Comparison of ENCODE assay signal across 8 cellular contexts in genomic region chr12:122752464-122753212, GRCh38. TPM values are rescaled to one million over a fixed set of nuclear protein-coding genes. Genes with fewer than 3 reads are reported as not detected.
DNase-seq lines count a peak whose midpoint lies in the region; ATAC-seq and TF ChIP-seq lines count a peak whose summit lies in the region.

DENR (plus strand) TSS chr12:122752824; CDS start chr12:122753702, 878 bp downstream.

- peak; percentile 98 for ATAC-seq in gastroesophageal sphincter

- peaks cover 37% of the 10 kb centered on the region for H3K4me1 Mint-ChIP-seq in HFFc6 (ENCODE audit: low read depth)
- H3K4me1 Mint-ChIP-seq in activated naive CD4-positive, alpha-beta T cell treated with anti-CD3 and anti-CD28 coated beads, Interleukin-2, amount 10 ng/mL, durations not matched to agents 7 days and 5 days: peaks cover 64% of the 10 kb centered on the region

- H3K36me3 ChIP-seq in gastroesophageal sphincter (peaks cover 0 to 38% of the 10 kb centered on the region in 2 donors), neutrophil (peaks cover 32% of the 10 kb centered on the region)

- peak within 1 kb of the TSS; percentile 73 for H3K4me3 ChIP-seq in GM08714 (ENCODE audit: low read length)
- H3K4me3 ChIP-seq in gastroesophageal sphincter: peak within 1 kb of the TSS; percentile 53 to 93
- H3K4me3 ChIP-seq in neutrophil (ENCODE audit: low read depth in 1 of 2, low read length in 1 of 2): peak within 1 kb of the TSS; percentile 78 to 80

- H3K27ac ChIP-seq in gastroesophageal sphincter: peak within 1 kb of the TSS in 3 of 4 donors; percentile 83 to 86 (median 86)
- H3K27ac ChIP-seq in neutrophil: peak within 1 kb of the TSS; percentile 85
- H3K27ac ChIP-seq in substantia nigra (ENCODE audit: low read depth, low read length, poor library complexity, severe bottlenecking): peak within 1 kb of the TSS; percentile 77

- H3K27me3 ChIP-seq in gastroesophageal sphincter (no peaks in the 10 kb centered on the region), neutrophil (no peaks in the 10 kb centered on the region)

- peaks cover 3% of the 10 kb centered on the region for H3K27me3 Mint-ChIP-seq in HFFc6 (ENCODE audit: insufficient read depth)
- H3K27me3 Mint-ChIP-seq in activated naive CD4-positive, alpha-beta T cell treated with anti-CD3 and anti-CD28 coated beads, Interleukin-2, amount 10 ng/mL, durations not matched to agents 7 days and 5 days: no peaks in the 10 kb centered on the region

- peak; percentile 67 to 83 for TF ChIP-seq POLR2A in gastroesophageal sphincter (IDR thresholded peaks at IDR 0.05)

- peak within 1 kb of the TSS; percentile 95 for H3K4me3 Mint-ChIP-seq in HFFc6
- peak within 1 kb of the TSS; percentile 96 for H3K4me3 Mint-ChIP-seq in activated naive CD4-positive, alpha-beta T cell treated with anti-CD3 and anti-CD28 coated beads, Interleukin-2, amount 10 ng/mL, durations not matched to agents 7 days and 5 days

- H3K27ac Mint-ChIP-seq in HFFc6: peak within 1 kb of the TSS; percentile 81
- H3K27ac Mint-ChIP-seq in activated naive CD4-positive, alpha-beta T cell treated with anti-CD3 and anti-CD28 coated beads, Interleukin-2, amount 10 ng/mL, durations not matched to agents 7 days and 5 days: peak within 1 kb of the TSS; percentile 95

- no peak for TF ChIP-seq EP300 in gastroesophageal sphincter (IDR thresholded peaks at IDR 0.05)

- peaks cover 41% of the 10 kb centered on the region for H3K36me3 Mint-ChIP-seq in HFFc6 (ENCODE audit: low read depth)
- H3K36me3 Mint-ChIP-seq in activated naive CD4-positive, alpha-beta T cell treated with anti-CD3 and anti-CD28 coated beads, Interleukin-2, amount 10 ng/mL, durations not matched to agents 7 days and 5 days: peaks cover 39% of the 10 kb centered on the region

- H3K9me3 Mint-ChIP-seq in HFFc6: no peaks in the 10 kb centered on the region
- no peaks in the 10 kb centered on the region for H3K9me3 Mint-ChIP-seq in activated naive CD4-positive, alpha-beta T cell treated with anti-CD3 and anti-CD28 coated beads, Interleukin-2, amount 10 ng/mL, durations not matched to agents 7 days and 5 days

- CTCF ChIA-PET in activated naive CD4-positive, alpha-beta T cell treated with anti-CD3 and anti-CD28 coated beads, Interleukin-2, amount 10 ng/mL, durations not matched to agents 7 days and 5 days (lab: Charles Lee): interaction anchor here (0.6 to 3.0 kb wide), 4 partner anchors 107 to 353 kb away, joined by 3 to 30 read pairs (median 4); partner anchors contain the start of gene ZCCHC8

- DNase-seq in HFFc6 (peak; percentile 99), NAMALWA (ENCODE audit: low spot score) (peak; percentile 99), SK-N-DZ (ENCODE audit: low spot score) (peak; percentile 98), substantia nigra (lab: John Stamatoyannopoulos, UW) (peak; percentile 73 to 98 (median 94))
- DNase-seq in activated naive CD4-positive, alpha-beta T cell treated with anti-CD3 and anti-CD28 coated beads, Interleukin-2, amount 10 ng/mL, durations not matched to agents 7 days and 5 days: peak; percentile 99

- H3K9me3 ChIP-seq in gastroesophageal sphincter (no peaks in the 10 kb centered on the region), neutrophil (no peaks in the 10 kb centered on the region)

- 0 to 1% methylated on average over 11 to 17 of the region's 70 CpGs for WGBS in gastroesophageal sphincter (ENCODE audit: low coverage in 1 of 2), 2 donors

- TF ChIP-seq CTCF in HFFc6 (IDR thresholded peaks at IDR 0.05) (peak; percentile 85), gastroesophageal sphincter (IDR thresholded peaks at IDR 0.05) (peak; percentile 11 to 89 (median 76)), neutrophil (IDR thresholded peaks at IDR 0.05) (peak; percentile 98)

- H3K4me1 ChIP-seq in gastroesophageal sphincter (peaks cover 5 to 42% (median 7%) of the 10 kb centered on the region in 3 donors), neutrophil (ENCODE audit: control insufficient read depth in 1 of 2, insufficient read depth in 1 of 2, low read depth in 1 of 2, low read length in 1 of 2) (peaks cover 53 to 56% of the 10 kb centered on the region in 2 experiments)

RNA-seq across cellular contexts. Expression of gene DENR, which starts in this region (rescaled TPM):
- total RNA-seq in HFFc6 (2021; fragmentation: NEBNext Ultra II Directional; extraction: Animal tissue kit (Norgen Biotek cat#: 25700)): 10 to 100 TPM; 53.2 to 66.7 (median 61.7) TPM
- polyA plus RNA-seq in SK-N-DZ (2014; cell fraction: cytosol; rRNA removed): 62.0 and 65.0 TPM in 2 replicates
- 21.3 and 23.8 TPM in 2 replicates for polyA plus RNA-seq in SK-N-DZ (2014; cell fraction: nucleus; rRNA removed)
- total RNA-seq in gastroesophageal sphincter: 10 to 100 TPM; 22.9 to 31.5 (median 23.9) TPM

Comparison
In these comparisons a context has a peak if more than half of its experiments do, and no peak if none do; other contexts are left out.
1. Peak in every context shown above with its lines: DNase-seq, ATAC-seq, H3K4me3 ChIP-seq and H3K27ac ChIP-seq.